In the genomic region with DNA sequence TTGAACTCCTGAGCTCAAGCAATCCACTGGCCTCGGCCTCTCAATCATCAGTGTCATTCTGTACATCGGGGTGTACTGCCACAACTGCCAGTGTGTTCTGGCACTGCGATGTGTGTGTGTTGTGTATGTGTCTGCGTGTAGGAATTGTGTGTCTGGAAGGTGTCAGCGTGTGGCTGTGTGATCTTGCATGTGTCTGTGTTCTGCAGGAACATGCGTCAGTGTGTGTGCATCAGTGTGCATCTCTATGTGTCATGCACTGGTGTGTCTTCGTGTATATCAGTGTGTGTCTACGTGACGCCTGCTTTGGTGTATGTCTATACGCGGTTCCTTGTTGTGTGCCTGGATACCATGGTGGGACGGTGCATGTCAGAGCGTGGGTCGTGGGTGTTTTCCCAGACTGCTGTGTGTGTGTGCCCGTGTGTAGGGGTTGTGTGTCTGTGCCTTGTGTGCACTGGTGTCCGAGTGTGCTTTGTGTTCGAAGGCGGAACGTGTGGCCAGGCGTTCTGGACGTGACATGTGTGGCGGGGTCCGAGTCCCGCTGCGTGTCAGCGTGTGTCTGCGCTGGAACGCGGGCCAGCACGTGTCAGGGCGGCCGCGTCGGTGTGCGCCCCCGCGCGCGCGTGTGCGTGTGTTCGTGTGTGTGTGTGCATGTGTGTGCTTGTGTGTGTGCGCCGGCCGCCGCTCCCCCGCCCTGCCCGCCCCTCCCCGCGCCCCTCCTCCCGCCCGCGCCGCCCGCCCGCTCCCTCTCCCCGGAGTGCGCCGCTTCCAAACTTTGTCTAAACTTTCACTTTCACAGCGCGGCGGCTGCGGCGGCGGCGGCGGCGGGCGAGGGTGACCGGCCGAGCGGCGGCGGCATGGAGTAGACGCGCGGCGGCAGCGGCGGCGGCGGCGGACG, we compare ENCODE assay signal across 8 cellular contexts. TPM values are rescaled to one million over a fixed set of nuclear protein-coding genes. Genes with fewer than 3 reads are reported as not detected.
A peak's percentile ranks its signal among the peaks of the same experiment; 100 is the strongest.
DNase-seq lines count a peak whose midpoint lies in the region; ATAC-seq and TF ChIP-seq lines count a peak whose summit lies in the region.

Gene NFIX (plus strand): TSS at position 775 of the 895 bp plus-strand sequence. CDS start 363 bp downstream, outside the sequence.

- in situ Hi-C loops in KBM-7 (cut with MboI; ENCODE audit: low pct_unique_long_range_greater_than_20kb, low sequenced_read_pairs), result loop anchor here (25.0 kb wide), 1 partner anchor 92 kb away; no protein-coding TSS in a partner anchor

- peak within 1 kb of the TSS; percentile 89 to 97 (median 91) for H3K4me3 Mint-ChIP-seq in CD4-positive, CD25-positive, alpha-beta regulatory T cell

- peaks cover 6% of the 10 kb centered on the region for H3K4me1 ChIP-seq in CD4-positive, CD25-positive, alpha-beta regulatory T cell (ENCODE audit: control insufficient read depth, insufficient read depth, low read length, poor library complexity, severe bottlenecking)
- peaks cover 11 to 26% of the 10 kb centered on the region in 2 donors for H3K4me1 ChIP-seq in left lung

- peak; percentile 17 to 32 for ATAC-seq in CD4-positive, CD25-positive, alpha-beta regulatory T cell (ENCODE audit: low read depth in 2 of 2)
- ATAC-seq in left lung, result peak; percentile 23
- ATAC-seq in GM21529 (IDR thresholded peaks at IDR 0.05; ENCODE audit: unreplicated experiment), result no peak
- no peak for ATAC-seq in GM21576 (IDR thresholded peaks at IDR 0.05; ENCODE audit: unreplicated experiment)

- peak within 1 kb of the TSS in 2 of 3 donors; percentile 92 for H3K27ac Mint-ChIP-seq in CD4-positive, CD25-positive, alpha-beta regulatory T cell

- no peaks in the 10 kb centered on the region for H3K9me3 ChIP-seq in CD4-positive, CD25-positive, alpha-beta regulatory T cell (ENCODE audit: control insufficient read depth in 2 of 2, low read length in 2 of 2)
- H3K9me3 ChIP-seq in left lung, result no peaks in the 10 kb centered on the region

- H3K4me1 Mint-ChIP-seq in CD4-positive, CD25-positive, alpha-beta regulatory T cell, result peaks cover 0 to 17% (median 6%) of the 10 kb centered on the region in 4 donors

- H3K4me3 ChIP-seq in CD4-positive, CD25-positive, alpha-beta regulatory T cell (ENCODE audit: low read depth, low read length), result peak within 1 kb of the TSS; percentile 62
- H3K4me3 ChIP-seq in left lung, result peak within 1 kb of the TSS; percentile 61 to 63

- peaks cover 3% of the 10 kb centered on the region for H3K27me3 ChIP-seq in CD4-positive, CD25-positive, alpha-beta regulatory T cell (ENCODE audit: control insufficient read depth, insufficient read depth, low read length)
- peaks cover 0 to 23% of the 10 kb centered on the region in 2 donors for H3K27me3 ChIP-seq in left lung

- intact Hi-C loops in left lung (cut with DNase I), result loop anchor here in 1 of 2 donors (10.0 kb wide), 1 partner anchor 60 kb away; no protein-coding TSS in a partner anchor

- H3K27ac ChIP-seq in CD4-positive, CD25-positive, alpha-beta regulatory T cell (ENCODE audit: insufficient read depth, low read length, poor library complexity, severe bottlenecking), result no peak within 1 kb of the TSS
- peak within 1 kb of the TSS; percentile 81 to 84 for H3K27ac ChIP-seq in left lung

- H3K36me3 Mint-ChIP-seq in CD4-positive, CD25-positive, alpha-beta regulatory T cell, result peaks cover 4% of the 10 kb centered on the region

- no peak for TF ChIP-seq CTCF in left lung (IDR thresholded peaks at IDR 0.05)

- no peaks in the 10 kb centered on the region for H3K36me3 ChIP-seq in CD4-positive, CD25-positive, alpha-beta regulatory T cell (ENCODE audit: control insufficient read depth, insufficient read depth, low read length)
- H3K36me3 ChIP-seq in left lung, result peaks cover 0 to 4% of the 10 kb centered on the region in 2 donors

- H3K27me3 Mint-ChIP-seq in CD4-positive, CD25-positive, alpha-beta regulatory T cell, result peaks cover 26% of the 10 kb centered on the region

- DNase-seq in CD4-positive, CD25-positive, alpha-beta regulatory T cell, result peak; percentile 34 to 42 (median 35)
- DNase-seq in KBM-7, result peak; percentile 49
- DNase-seq in activated CD4-positive, alpha-beta T cell treated with anti-CD3 and anti-CD28 coated beads for 48 hours, result peak; percentile 70
- DNase-seq in dedifferentiated amniotic fluid mesenchymal stem cell (ENCODE audit: extremely low spot score), result peak; percentile 46
- peak; percentile 64 to 88 for DNase-seq in left lung
- DNase-seq in stimulated activated CD4-positive, alpha-beta T cell treated with anti-CD3 and anti-CD28 coated beads, Interleukin-4, amount 100 ng/mL, for 1 hour, result peak; percentile 73

- H3K9me3 Mint-ChIP-seq in CD4-positive, CD25-positive, alpha-beta regulatory T cell, result peaks cover 0 to 3% (median 0%) of the 10 kb centered on the region in 7 donors

RNA-seq across cellular contexts. Expression of gene NFIX, which starts in this region (rescaled TPM):
- total RNA-seq in CD4-positive, CD25-positive, alpha-beta regulatory T cell, result 1.2 TPM
- under 1 TPM in 1 of 4 donors, not detected in 3; 0.15 TPM for polyA plus RNA-seq in CD4-positive, CD25-positive, alpha-beta regulatory T cell
- total RNA-seq in left lung, result 100 to 1,000 TPM; 166 to 237 TPM

Comparison
In these comparisons a context has a peak if more than half of its experiments do, and no peak if none do; other contexts are left out.
1. RNA of gene NFIX (total RNA-seq): 166 to 237 TPM in left lung; 1.2 TPM in CD4-positive, CD25-positive, alpha-beta regulatory T cell (single experiment); every median in the first group is over 10 times any median in the second.
2. ATAC-seq: peak in CD4-positive, CD25-positive, alpha-beta regulatory T cell (2 of 2) and left lung (single experiment); none in GM21529 (single experiment) and GM21576 (single experiment).
3. Peak in every context shown above with its lines, with median percentiles within 50 percentile points of each other: DNase-seq.